ENCODE assay signal across 1 cellular context in the genomic region with DNA sequence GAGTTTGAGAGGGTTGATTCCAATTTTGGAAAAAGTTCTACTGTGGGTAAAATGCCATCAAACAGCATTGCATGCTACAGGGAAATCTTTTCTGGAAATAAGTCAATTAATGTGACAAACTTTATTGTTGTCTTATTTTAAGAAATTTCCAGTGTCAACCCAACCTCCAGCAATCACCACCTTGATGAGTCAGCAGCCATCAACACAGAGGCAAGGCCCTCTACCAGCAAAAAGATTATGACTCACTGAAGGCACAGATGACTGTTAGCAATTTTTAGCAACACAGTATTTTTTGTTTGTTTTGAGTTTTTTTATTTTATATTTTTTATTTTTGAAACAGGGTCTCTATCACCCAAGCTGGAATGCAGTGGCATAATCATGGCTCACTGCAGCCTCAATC.
TF ChIP-seq lines count a peak whose summit lies in the region.

No MANE protein-coding gene starts in this region.

TF ChIP-seq in SK-N-SH, 30 proteins besides CTCF, POLR2A, EP300 and RAD21 (continued from another document):
- TF ChIP-seq, protein P1, sequence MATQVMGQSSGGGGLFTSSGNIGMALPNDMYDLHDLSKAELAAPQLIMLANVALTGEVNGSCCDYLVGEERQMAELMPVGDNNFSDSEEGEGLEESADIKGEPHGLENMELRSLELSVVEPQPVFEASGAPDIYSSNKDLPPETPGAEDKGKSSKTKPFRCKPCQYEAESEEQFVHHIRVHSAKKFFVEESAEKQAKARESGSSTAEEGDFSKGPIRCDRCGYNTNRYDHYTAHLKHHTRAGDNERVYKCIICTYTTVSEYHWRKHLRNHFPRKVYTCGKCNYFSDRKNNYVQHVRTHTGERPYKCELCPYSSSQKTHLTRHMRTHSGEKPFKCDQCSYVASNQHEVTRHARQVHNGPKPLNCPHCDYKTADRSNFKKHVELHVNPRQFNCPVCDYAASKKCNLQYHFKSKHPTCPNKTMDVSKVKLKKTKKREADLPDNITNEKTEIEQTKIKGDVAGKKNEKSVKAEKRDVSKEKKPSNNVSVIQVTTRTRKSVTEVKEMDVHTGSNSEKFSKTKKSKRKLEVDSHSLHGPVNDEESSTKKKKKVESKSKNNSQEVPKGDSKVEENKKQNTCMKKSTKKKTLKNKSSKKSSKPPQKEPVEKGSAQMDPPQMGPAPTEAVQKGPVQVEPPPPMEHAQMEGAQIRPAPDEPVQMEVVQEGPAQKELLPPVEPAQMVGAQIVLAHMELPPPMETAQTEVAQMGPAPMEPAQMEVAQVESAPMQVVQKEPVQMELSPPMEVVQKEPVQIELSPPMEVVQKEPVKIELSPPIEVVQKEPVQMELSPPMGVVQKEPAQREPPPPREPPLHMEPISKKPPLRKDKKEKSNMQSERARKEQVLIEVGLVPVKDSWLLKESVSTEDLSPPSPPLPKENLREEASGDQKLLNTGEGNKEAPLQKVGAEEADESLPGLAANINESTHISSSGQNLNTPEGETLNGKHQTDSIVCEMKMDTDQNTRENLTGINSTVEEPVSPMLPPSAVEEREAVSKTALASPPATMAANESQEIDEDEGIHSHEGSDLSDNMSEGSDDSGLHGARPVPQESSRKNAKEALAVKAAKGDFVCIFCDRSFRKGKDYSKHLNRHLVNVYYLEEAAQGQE (IDR thresholded peaks at IDR 0.05; ENCODE audit: low read depth, low read length): no peak
- TF ChIP-seq EZH2phosphoT487 (IDR thresholded peaks at IDR 0.05; ENCODE audit: borderline replicate concordance, low read depth) (no peak), RXRA (IDR thresholded peaks at IDR 0.05; ENCODE audit: borderline replicate concordance, low read depth) (no peak)
